8 cellular contexts compared by ENCODE assay signal in the genomic region with DNA sequence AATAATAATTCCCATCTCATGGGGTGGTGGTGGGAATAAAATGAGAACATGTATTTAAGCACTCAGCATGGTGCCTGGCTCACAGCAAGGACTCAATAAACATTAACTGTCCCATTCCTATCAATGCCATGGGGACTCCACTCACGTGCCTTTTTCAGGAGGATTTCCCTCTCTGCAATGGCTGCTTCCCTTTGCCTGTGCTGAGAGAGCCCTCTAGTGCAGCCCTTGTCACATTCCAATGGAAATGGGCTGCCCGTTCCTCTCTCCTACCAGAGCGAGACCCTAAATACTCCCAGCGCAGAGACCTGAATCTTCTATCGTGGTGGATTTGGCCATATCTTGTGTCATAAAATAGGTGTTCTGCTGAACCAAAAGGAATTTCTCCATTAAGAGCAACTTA.
DNase-seq lines count a peak whose midpoint lies in the region; ATAC-seq lines count a peak whose summit lies in the region.

No MANE protein-coding gene starts in this region.

- no peak overlapping the region for H3K4me3 ChIP-seq in SJCRH30

- H3K27me3 ChIP-seq in SJCRH30: no peaks in the 10 kb centered on the region

- ATAC-seq in GM21423 (IDR thresholded peaks at IDR 0.05; ENCODE audit: unreplicated experiment): no peak

- no peak overlapping the region for H3K27ac ChIP-seq in SJCRH30

- H3K36me3 ChIP-seq in SJCRH30: no peaks in the 10 kb centered on the region

- no peaks in the 10 kb centered on the region for H3K9me3 ChIP-seq in SJCRH30 (replicated peaks)

- DNase-seq in NCI-H2107 treated with DMSO at 0.1 percent for 48 hours (lab: John Stamatoyannopoulos, UW; ENCODE audit: unreplicated experiment): peak; percentile 2
- DNase-seq in NCI-H2107 (lab: John Stamatoyannopoulos, UW): no peak
- peak; percentile 19 to 50 for DNase-seq in SJCRH30
- peak; percentile 52 to 54 for DNase-seq in hippocampal formation (lab: John Stamatoyannopoulos, UW)
- peak; percentile 10 for DNase-seq in smooth muscle cell of the brain vasculature (ENCODE audit: low read depth, low spot score)
- DNase-seq in mesenteric fat pad (ENCODE audit: low spot score): no peak
- no peak for DNase-seq in A172 (ENCODE audit: low spot score)

- H3K4me1 ChIP-seq in SJCRH30: peaks cover 12% of the 10 kb centered on the region

Comparison
In these comparisons a context has a peak if more than half of its experiments do, and no peak if none do; other contexts are left out.
1. DNase-seq: peak in NCI-H2107 treated with DMSO at 0.1 percent for 48 hours (single experiment), SJCRH30 (2 of 2), hippocampal formation (2 of 2) and smooth muscle cell of the brain vasculature (single experiment); none in NCI-H2107 (single experiment), mesenteric fat pad (single experiment) and A172 (single experiment).